ENCODE assay signal across 11 cellular contexts in genomic region chr4:128653514-128654420, GRCh38.
A peak's percentile ranks its signal among the peaks of the same experiment; 100 is the strongest.
DNase-seq lines count a peak whose midpoint lies in the region; ATAC-seq, FAIRE-seq and TF ChIP-seq lines count a peak whose summit lies in the region.
"Had no signal": no experiment of that assay in that cellular context is flagged by ENCODE, and none has a peak within 500 bp of the region (broad histone marks: within the 10 kb centered on the region; RNA-seq: fewer than 3 reads in every experiment).

No MANE protein-coding gene starts in this region.

- peak; percentile 47 to 81 (median 59) for DNase-seq in NCI-H1417 (lab: John Stamatoyannopoulos, UW)
- no peak for DNase-seq in NCI-H1417 treated with DMSO at 0.1 percent for 48 hours (lab: John Stamatoyannopoulos, UW)
- peak in 6 of 10 donors; percentile 19 to 64 (median 52) for DNase-seq in dorsolateral prefrontal cortex
- DNase-seq in mesenchymal stem cell = peak; percentile 84
- no peak for DNase-seq in type B pancreatic cell (ENCODE audit: extremely low spot score, unreplicated experiment)
- no peak for DNase-seq in HTR-8/SVneo (ENCODE audit: insufficient read length, low spot score)
- no peak for DNase-seq in NCI-H1048 (lab: John Stamatoyannopoulos, UW)
- DNase-seq: 8988T; activated CD4-positive, CD25-positive, alpha-beta regulatory T cell; NCI-H226 had no signal

- H3K36me3 ChIP-seq in mesenchymal stem cell (ENCODE audit: control insufficient read depth in 1 of 2, insufficient read depth in 2 of 2, low read depth in 1 of 2, low read length in 2 of 2) = no peaks in the 10 kb centered on the region

- 26% methylated on average over 6 of the region's 9 CpGs for WGBS in mesenchymal stem cell

- peaks cover 12% of the 10 kb centered on the region for H3K9me3 Mint-ChIP-seq in type B pancreatic cell

- no peak overlapping the region for H4K91ac ChIP-seq in mesenchymal stem cell (ENCODE audit: low read length)

- intact Hi-C loops in dorsolateral prefrontal cortex (cut with DNase I) = no loop called here

- no peak overlapping the region for H2AK5ac ChIP-seq in mesenchymal stem cell (ENCODE audit: low read length, severe bottlenecking)

- H3K27me3 ChIP-seq in dorsolateral prefrontal cortex = no peaks in the 10 kb centered on the region
- no peaks in the 10 kb centered on the region for H3K27me3 ChIP-seq in mesenchymal stem cell (ENCODE audit: control insufficient read depth in 1 of 2, insufficient read depth in 1 of 2, low read length in 2 of 2)

- TF ChIP-seq CTCF in dorsolateral prefrontal cortex (IDR thresholded peaks at IDR 0.05 in 54 of 56, conservative IDR thresholded peaks at IDR 0.05 in 2 of 56; ENCODE audit: low read depth in 1 of 56, partially characterized antibody in 56 of 56) (no peak), type B pancreatic cell (conservative IDR thresholded peaks at IDR 0.05) (no peak)

- peak overlapping the region in 27 of 59 donors; percentile 5 to 48 (median 26) for H3K4me3 ChIP-seq in dorsolateral prefrontal cortex
- H3K4me3 ChIP-seq in mesenchymal stem cell (ENCODE audit: insufficient read depth in 1 of 2, low read depth in 1 of 2, low read length in 2 of 2) = no peak overlapping the region

- H3K4me2 ChIP-seq in mesenchymal stem cell (ENCODE audit: low read length, poor library complexity, severe bottlenecking) = no peak overlapping the region

- H3K9me3 ChIP-seq in mesenchymal stem cell (ENCODE audit: control insufficient read depth, low read length) = peaks cover 12% of the 10 kb centered on the region

- no peak overlapping the region for H2BK120ac ChIP-seq in mesenchymal stem cell (ENCODE audit: low read depth, low read length)

- H3K4me1 Mint-ChIP-seq in type B pancreatic cell (ENCODE audit: unreplicated experiment) = peaks cover 23% of the 10 kb centered on the region

- no peak overlapping the region for H3K23ac ChIP-seq in mesenchymal stem cell (ENCODE audit: low read length in 2 of 2)

- H2AFZ ChIP-seq in mesenchymal stem cell (ENCODE audit: low read depth, low read length) = no peak overlapping the region

- H3K36me3 Mint-ChIP-seq in type B pancreatic cell = peaks cover 4% of the 10 kb centered on the region

- H2BK12ac ChIP-seq in mesenchymal stem cell (ENCODE audit: low read length in 2 of 2) = peak overlapping the region in 1 of 2 experiments; percentile 49

- no peak overlapping the region for H3K9ac ChIP-seq in mesenchymal stem cell (ENCODE audit: low read length)

- peaks cover 1% of the 10 kb centered on the region for H3K4me1 ChIP-seq in mesenchymal stem cell (ENCODE audit: control insufficient read depth, insufficient read depth, low read depth, low read length)

- no peaks in the 10 kb centered on the region for H3K79me1 ChIP-seq in mesenchymal stem cell (replicated peaks; ENCODE audit: low read length, poor library complexity, severe bottlenecking)

- H3K27me3 Mint-ChIP-seq in type B pancreatic cell = no peaks in the 10 kb centered on the region

- H3K27ac ChIP-seq in dorsolateral prefrontal cortex (peak overlapping the region in 38 of 59 donors; percentile 1 to 76 (median 50)), mesenchymal stem cell (ENCODE audit: low read length, poor library complexity, severe bottlenecking) (no peak overlapping the region)

- H3K4ac ChIP-seq in mesenchymal stem cell (ENCODE audit: low read depth in 1 of 2, low read length in 2 of 2) = no peak overlapping the region

- H3K4me3 Mint-ChIP-seq in type B pancreatic cell = no peak overlapping the region

- no peak overlapping the region for H4K8ac ChIP-seq in mesenchymal stem cell (ENCODE audit: low read length)

- no peak overlapping the region for H3K14ac ChIP-seq in mesenchymal stem cell (ENCODE audit: low read length in 2 of 2)

- no peak overlapping the region for H2BK5ac ChIP-seq in mesenchymal stem cell (ENCODE audit: low read depth, low read length, poor library complexity, severe bottlenecking)

- FAIRE-seq in HTR-8/SVneo (lab: Jason Lieb, UNC) = no peak

- peak overlapping the region; percentile 48 for H3K27ac Mint-ChIP-seq in type B pancreatic cell

- ATAC-seq in HG03342 (IDR thresholded peaks at IDR 0.05; ENCODE audit: unreplicated experiment) = no peak

- H3K18ac ChIP-seq in mesenchymal stem cell (ENCODE audit: low read depth in 1 of 2, low read length in 2 of 2) = peak overlapping the region; percentile 12 to 71

- no peak overlapping the region for H2BK15ac ChIP-seq in mesenchymal stem cell (ENCODE audit: low read depth, poor library complexity, severe bottlenecking)

Comparison
In these comparisons a context has a peak if more than half of its experiments do, and no peak if none do; other contexts are left out.
1. DNase-seq: peak in NCI-H1417 (3 of 3), dorsolateral prefrontal cortex (6 of 10) and mesenchymal stem cell (single experiment); none in NCI-H1417 treated with DMSO at 0.1 percent for 48 hours (single experiment), type B pancreatic cell (single experiment), HTR-8/SVneo (single experiment) and NCI-H1048 (single experiment).